Comparison of ENCODE assay signal across 2 cellular contexts in the genomic region with DNA sequence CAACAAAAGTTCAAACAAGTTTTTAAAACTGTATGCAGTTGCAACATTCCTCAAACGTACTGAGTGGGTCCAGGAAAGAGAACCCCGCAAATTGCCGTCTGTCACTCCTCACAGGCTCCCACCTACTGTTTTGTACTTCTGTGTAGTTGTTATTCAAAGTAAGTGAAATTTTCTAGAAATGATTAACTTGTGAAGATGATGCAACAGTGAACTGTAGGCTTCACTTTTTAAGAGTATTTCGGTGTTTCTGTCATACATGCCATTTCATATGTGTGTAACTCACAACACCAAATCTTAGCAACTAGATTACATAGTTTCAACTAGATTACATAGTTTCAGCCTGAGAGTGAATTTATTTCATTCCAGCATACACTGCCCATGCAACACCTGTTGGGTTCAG.
TF ChIP-seq lines count a peak whose summit lies in the region.

No MANE protein-coding gene starts in this region.

TF ChIP-seq in IMR-90, 13 proteins besides CTCF, POLR2A, EP300 and RAD21 (continued from another document):
- no peak for TF ChIP-seq MAFK (IDR thresholded peaks at IDR 0.05; ENCODE audit: low read depth, low read length)

TF ChIP-seq in K562, 482 proteins besides CTCF, POLR2A, EP300 and RAD21 (continued from another document):
- TF ChIP-seq YY1 (IDR thresholded peaks at IDR 0.05; ENCODE audit: borderline replicate concordance in 1 of 3, control insufficient read depth in 1 of 3, extremely low read depth in 1 of 3, insufficient read depth in 3 of 3, insufficient read length in 1 of 3, insufficient replicate concordance in 2 of 3, low read depth in 1 of 3, low read length in 2 of 3) (no peak), CEBPG (CRISPR knock-in tag; IDR thresholded peaks at IDR 0.05) (no peak), CEBPG (tag; conservative IDR thresholded peaks at IDR 0.05 in 1 of 2, IDR thresholded peaks at IDR 0.05 in 1 of 2) (0 out of 4 replicates have a peak, but pooled peaks have one; percentile 15 to 39)
TF ChIP-seq in K562: peak in this region for 1.
